31 cellular contexts compared by ENCODE assay signal in the genomic region with DNA sequence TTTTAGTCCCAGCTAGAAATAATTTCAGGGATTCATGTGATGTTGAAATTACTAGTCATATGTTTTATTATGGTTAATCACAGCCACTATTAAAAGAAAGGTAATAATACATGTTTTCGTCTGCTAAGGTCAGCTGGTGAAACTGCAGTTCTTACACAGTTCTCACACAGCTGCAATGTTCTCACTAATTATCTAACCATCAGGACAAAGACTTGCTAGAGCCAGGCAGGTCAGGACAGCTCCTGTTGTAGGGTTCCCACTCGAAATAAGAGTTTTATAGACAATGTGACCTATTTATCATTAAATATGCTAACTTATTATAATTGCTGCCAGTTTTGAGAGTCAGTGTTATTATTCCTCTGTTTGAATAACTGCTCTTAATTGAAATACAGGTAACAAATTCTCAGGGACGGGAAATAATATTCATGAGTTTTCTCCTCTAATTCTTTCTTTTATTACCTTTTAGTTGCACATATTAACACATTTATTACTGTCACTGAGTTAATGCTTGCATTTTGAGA.
DNase-seq lines count a peak whose midpoint lies in the region; ATAC-seq and TF ChIP-seq lines count a peak whose summit lies in the region.
"Had no signal": no experiment of that assay in that cellular context is flagged by ENCODE, and none has a peak within 500 bp of the region (broad histone marks: within the 10 kb centered on the region; RNA-seq: fewer than 3 reads in every experiment).

No MANE protein-coding gene starts in this region.

- H3K36me3 Mint-ChIP-seq in GM23338 (ENCODE audit: low read depth) (no peaks in the 10 kb centered on the region), mesothelial cell of epicardium (no peaks in the 10 kb centered on the region)
- H3K36me3 Mint-ChIP-seq: activated CD8-positive, alpha-beta memory T cell treated with anti-CD3 and anti-CD28 coated beads, Interleukin-2, amount 10 ng/mL, durations not matched to agents 7 days and 5 days; activated naive CD4-positive, alpha-beta T cell treated with anti-CD3 and anti-CD28 coated beads, Interleukin-2, amount 10 ng/mL, durations not matched to agents 7 days and 5 days; naive B cell; stimulated activated naive B cell treated with anti-CD40 and anti-IgM and Interleukin-4, amounts not matched to agents 10 μg/mL and 1 μg/mL and 100 μg/mL, for 72 hours had no signal

- H3K36me3 ChIP-seq in GM23338 (ENCODE audit: insufficient read depth) (no peaks in the 10 kb centered on the region), aorta (ENCODE audit: control insufficient read depth in 1 of 2, insufficient read depth in 2 of 2, low read length in 1 of 2) (no peaks in the 10 kb centered on the region)
- H3K36me3 ChIP-seq: BLaER1 treated with 17β-estradiol and CSF1 and Interleukin-3, amounts not matched to agents 10 nM and 100 nM; WERI-Rb-1 had no signal

- ATAC-seq in GM23338 (no peak), aorta (ENCODE audit: low FRiP score) (no peak)
- ATAC-seq: activated CD8-positive, alpha-beta memory T cell treated with anti-CD3 and anti-CD28 coated beads, Interleukin-2, amount 10 ng/mL, durations not matched to agents 7 days and 5 days; activated T-cell treated with anti-CD3 and anti-CD28 coated beads, Interleukin-2, amount 50 U/mL, for 72 hours; stimulated activated naive B cell treated with anti-CD40 and anti-IgM and Interleukin-4, amounts not matched to agents 10 μg/mL and 1 μg/mL and 100 μg/mL, for 72 hours had no signal

- no peaks in the 10 kb centered on the region for H4K20me1 ChIP-seq in GM23338 (replicated peaks; ENCODE audit: insufficient read depth)
- H4K20me1 ChIP-seq: BLaER1 treated with 17β-estradiol and CSF1 and Interleukin-3, amounts not matched to agents 10 nM and 100 nM had no signal

- 0 out of 2 replicates have a peak, but pooled peaks cover 6% of the 10 kb centered on the region for H3K4me1 ChIP-seq in GM23338 (ENCODE audit: insufficient read depth)
- peaks cover 0 to 4% of the 10 kb centered on the region in 2 donors for H3K4me1 ChIP-seq in aorta (ENCODE audit: control insufficient read depth in 1 of 2, insufficient read depth in 2 of 2, low read length in 2 of 2)
- H3K4me1 ChIP-seq: BLaER1 treated with 17β-estradiol and CSF1 and Interleukin-3, amounts not matched to agents 10 nM and 100 nM had no signal

- H3K4me2 ChIP-seq in GM23338, result no peak overlapping the region
- H3K4me2 ChIP-seq: BLaER1 treated with 17β-estradiol and CSF1 and Interleukin-3, amounts not matched to agents 10 nM and 100 nM; KMS-11 had no signal

- H2AFZ ChIP-seq in GM23338, result peak overlapping the region; percentile 25; the same call in 1 of the 2 replicates

- H3K79me2 ChIP-seq in GM23338 (replicated peaks; ENCODE audit: insufficient read depth), result no peaks in the 10 kb centered on the region

- H3K27ac ChIP-seq in GM23338 (ENCODE audit: low read depth), result 0 out of 2 replicates have a peak overlapping the region, but pooled peaks have one; percentile 10
- no peak overlapping the region for H3K27ac ChIP-seq in aorta (ENCODE audit: low read depth in 1 of 2, low read length in 2 of 2)
- H3K27ac ChIP-seq: BLaER1 treated with 17β-estradiol and CSF1 and Interleukin-3, amounts not matched to agents 10 nM and 100 nM; KMS-11; WERI-Rb-1 had no signal

- peaks cover 3% of the 10 kb centered on the region; the same call in 1 of the 2 replicates for H3K9me2 ChIP-seq in GM23338 (ENCODE audit: insufficient read depth)

- WGBS in aorta, 2 donors, result 71 to 75% methylated on average over 3 of the region's 3 CpGs

- no peaks in the 10 kb centered on the region for H3K9me3 ChIP-seq in aorta (ENCODE audit: control insufficient read depth, low read length)
- H3K9me3 ChIP-seq: BLaER1 treated with 17β-estradiol and CSF1 and Interleukin-3, amounts not matched to agents 10 nM and 100 nM had no signal

- H3K4me1 Mint-ChIP-seq in GM23338 (peaks cover 11% of the 10 kb centered on the region), mesothelial cell of epicardium (peaks cover 30% of the 10 kb centered on the region)
- H3K4me1 Mint-ChIP-seq: activated CD4-positive, alpha-beta T cell treated with anti-CD3 and anti-CD28 coated beads, Interleukin-2, amount 10 ng/mL, durations not matched to agents 7 days and 5 days; activated CD8-positive, alpha-beta memory T cell treated with anti-CD3 and anti-CD28 coated beads, Interleukin-2, amount 10 ng/mL, durations not matched to agents 7 days and 5 days; activated naive CD4-positive, alpha-beta T cell treated with anti-CD3 and anti-CD28 coated beads, Interleukin-2, amount 10 ng/mL, durations not matched to agents 7 days and 5 days; naive B cell; stimulated activated naive B cell treated with anti-CD40 and anti-IgM and Interleukin-4, amounts not matched to agents 10 μg/mL and 1 μg/mL and 100 μg/mL, for 72 hours had no signal

- in situ Hi-C loops in SK-MEL-5 (cut with HindIII; ENCODE audit: low pct_unique_long_range_greater_than_20kb, low sequenced_read_pairs), result no loop called here

- H3K4me3 Mint-ChIP-seq in GM23338 (no peak overlapping the region), mesothelial cell of epicardium (no peak overlapping the region)
- H3K4me3 Mint-ChIP-seq: activated CD4-positive, alpha-beta T cell treated with anti-CD3 and anti-CD28 coated beads, Interleukin-2, amount 10 ng/mL, durations not matched to agents 7 days and 5 days; activated CD8-positive, alpha-beta memory T cell treated with anti-CD3 and anti-CD28 coated beads, Interleukin-2, amount 10 ng/mL, durations not matched to agents 7 days and 5 days; activated naive CD4-positive, alpha-beta T cell treated with anti-CD3 and anti-CD28 coated beads, Interleukin-2, amount 10 ng/mL, durations not matched to agents 7 days and 5 days; activated T-cell treated with anti-CD3 and anti-CD28 coated beads, Interleukin-2, amount 50 U/mL, for 72 hours; naive B cell; stimulated activated naive B cell treated with anti-CD40 and anti-IgM and Interleukin-4, amounts not matched to agents 10 μg/mL and 1 μg/mL and 100 μg/mL, for 72 hours had no signal

- H3K4me3 ChIP-seq in GM23338 (no peak overlapping the region), aorta (ENCODE audit: low read length in 2 of 2) (no peak overlapping the region)
- H3K4me3 ChIP-seq: BLaER1 treated with 17β-estradiol and CSF1 and Interleukin-3, amounts not matched to agents 10 nM and 100 nM had no signal

- intact Hi-C loops in aorta (cut with DNase I), result no loop called here

- H3K27me3 Mint-ChIP-seq in GM23338 (ENCODE audit: insufficient read depth, low read depth, poor library complexity) (no peaks in the 10 kb centered on the region), mesothelial cell of epicardium (ENCODE audit: low read depth) (no peaks in the 10 kb centered on the region)
- H3K27me3 Mint-ChIP-seq: activated CD4-positive, alpha-beta T cell treated with anti-CD3 and anti-CD28 coated beads, Interleukin-2, amount 10 ng/mL, durations not matched to agents 7 days and 5 days; activated CD8-positive, alpha-beta memory T cell treated with anti-CD3 and anti-CD28 coated beads, Interleukin-2, amount 10 ng/mL, durations not matched to agents 7 days and 5 days; activated naive CD4-positive, alpha-beta T cell treated with anti-CD3 and anti-CD28 coated beads, Interleukin-2, amount 10 ng/mL, durations not matched to agents 7 days and 5 days; naive B cell; stimulated activated naive B cell treated with anti-CD40 and anti-IgM and Interleukin-4, amounts not matched to agents 10 μg/mL and 1 μg/mL and 100 μg/mL, for 72 hours had no signal

- TF ChIP-seq CTCF in GM23338 (conservative IDR thresholded peaks at IDR 0.05; ENCODE audit: low read depth in 2 of 2), result no peak
- TF ChIP-seq CTCF in mesothelial cell of epicardium (IDR thresholded peaks at IDR 0.05; ENCODE audit: unreplicated experiment), result no peak

- H3K27me3 ChIP-seq in GM23338 (ENCODE audit: insufficient read depth), result no peaks in the 10 kb centered on the region
- H3K27me3 ChIP-seq in aorta (ENCODE audit: control insufficient read depth in 1 of 2, insufficient read depth in 2 of 2, low read length in 1 of 2), result no peaks in the 10 kb centered on the region
- H3K27me3 ChIP-seq: BLaER1 treated with 17β-estradiol and CSF1 and Interleukin-3, amounts not matched to agents 10 nM and 100 nM had no signal

- H3K27ac Mint-ChIP-seq in GM23338 (no peak overlapping the region), mesothelial cell of epicardium (peak overlapping the region; percentile 39)
- H3K27ac Mint-ChIP-seq: activated CD4-positive, alpha-beta T cell treated with anti-CD3 and anti-CD28 coated beads, Interleukin-2, amount 10 ng/mL, durations not matched to agents 7 days and 5 days; activated CD8-positive, alpha-beta memory T cell treated with anti-CD3 and anti-CD28 coated beads, Interleukin-2, amount 10 ng/mL, durations not matched to agents 7 days and 5 days; activated naive CD4-positive, alpha-beta T cell treated with anti-CD3 and anti-CD28 coated beads, Interleukin-2, amount 10 ng/mL, durations not matched to agents 7 days and 5 days; activated T-cell treated with anti-CD3 and anti-CD28 coated beads, Interleukin-2, amount 50 U/mL, for 72 hours; naive B cell; stimulated activated naive B cell treated with anti-CD40 and anti-IgM and Interleukin-4, amounts not matched to agents 10 μg/mL and 1 μg/mL and 100 μg/mL, for 72 hours had no signal

- H3K9me3 Mint-ChIP-seq in GM23338 (peaks cover 4% of the 10 kb centered on the region; the same call in 1 of the 3 replicates), mesothelial cell of epicardium (no peaks in the 10 kb centered on the region)
- H3K9me3 Mint-ChIP-seq: activated CD4-positive, alpha-beta T cell treated with anti-CD3 and anti-CD28 coated beads, Interleukin-2, amount 10 ng/mL, durations not matched to agents 7 days and 5 days; activated naive CD4-positive, alpha-beta T cell treated with anti-CD3 and anti-CD28 coated beads, Interleukin-2, amount 10 ng/mL, durations not matched to agents 7 days and 5 days; activated T-cell treated with anti-CD3 and anti-CD28 coated beads, Interleukin-2, amount 50 U/mL, for 72 hours; stimulated activated naive B cell treated with anti-CD40 and anti-IgM and Interleukin-4, amounts not matched to agents 10 μg/mL and 1 μg/mL and 100 μg/mL, for 72 hours had no signal

- no peaks in the 10 kb centered on the region for H3F3A ChIP-seq in GM23338 (replicated peaks; ENCODE audit: low read depth)

- no peak for DNase-seq in GM23338 (ENCODE audit: low spot score)
- DNase-seq in NCI-H146 treated with DMSO at 0.1 percent for 48 hours (lab: John Stamatoyannopoulos, UW; ENCODE audit: unreplicated experiment), result peak; percentile 63
- DNase-seq in SK-MEL-5 (ENCODE audit: low read depth, low spot score), result peak; percentile 10
- no peak for DNase-seq in mesothelial cell of epicardium (ENCODE audit: low spot score in 2 of 2, unreplicated experiment in 2 of 2)
- DNase-seq in NCI-H446 treated with DMSO at 0.1 percent for 48 hours (lab: John Stamatoyannopoulos, UW), result no peak
- DNase-seq in activated naive CD4-positive, alpha-beta T cell treated with anti-CD3 and anti-CD28 coated beads, Interleukin-2, amount 50 U/mL, for 16 hours, result no peak
- DNase-seq in H4 (ENCODE audit: low spot score), result no peak
- no peak for DNase-seq in aorta
- DNase-seq: activated CD4-positive, alpha-beta T cell treated with anti-CD3 and anti-CD28 coated beads, Interleukin-2, amount 10 ng/mL, durations not matched to agents 7 days and 5 days; activated CD8-positive, alpha-beta memory T cell treated with anti-CD3 and anti-CD28 coated beads, Interleukin-2, amount 10 ng/mL, durations not matched to agents 7 days and 5 days; activated naive CD4-positive, alpha-beta T cell treated with anti-CD3 and anti-CD28 coated beads, Interleukin-2, amount 10 ng/mL, durations not matched to agents 7 days and 5 days; activated T-cell treated with anti-CD3 and anti-CD28 coated beads, Interleukin-2, amount 50 U/mL, for 72 hours; amygdala; Calu3; caudate nucleus; glutamatergic neuron; H7; kidney glomerular epithelial cell; MV-4-11; naive B cell; NCI-H526 treated with DMSO at 0.1 percent for 48 hours; OCI-M1; retina; Right ventricle myocardium superior; stimulated activated CD4-positive, alpha-beta T cell treated with anti-CD3 and anti-CD28 coated beads, Interleukin-12 subunit alpha, Interleukin-12 subunit beta, amount 100 ng/mL, for 4 hours; stimulated activated CD4-positive, alpha-beta T cell treated with anti-CD3 and anti-CD28 coated beads, Interleukin-4, amount 100 ng/mL, for 24 hours; stimulated activated naive B cell treated with anti-CD40 and anti-IgM and Interleukin-4, amounts not matched to agents 10 μg/mL and 1 μg/mL and 100 μg/mL, for 72 hours; T-helper 9 cell; WERI-Rb-1 had no signal

Comparison
In these comparisons a context has a peak if more than half of its experiments do, and no peak if none do; other contexts are left out.
1. DNase-seq: peak in NCI-H146 treated with DMSO at 0.1 percent for 48 hours (single experiment) and SK-MEL-5 (single experiment); none in GM23338 (single experiment), mesothelial cell of epicardium (0 of 2), NCI-H446 treated with DMSO at 0.1 percent for 48 hours (single experiment), activated naive CD4-positive, alpha-beta T cell treated with anti-CD3 and anti-CD28 coated beads, Interleukin-2, amount 50 U/mL, for 16 hours (single experiment), H4 (single experiment) and aorta (0 of 2).